In genomic region chr10:93893646-93894515, GRCh38 we compare ENCODE assay signal across 8 cellular contexts. TPM values are rescaled to one million over a fixed set of nuclear protein-coding genes. Genes with fewer than 3 reads are reported as not detected.
DNase-seq lines count a peak whose midpoint lies in the region; ATAC-seq and TF ChIP-seq lines count a peak whose summit lies in the region.

Gene SLC35G1, plus strand, starts transcription at chr10:93893978. Its CDS starts 56 bp downstream, at chr10:93894034.

- TF ChIP-seq CTCF in ovary (IDR thresholded peaks at IDR 0.05): no peak
- no peak for TF ChIP-seq CTCF in tibial artery (IDR thresholded peaks at IDR 0.05)

- no peak for TF ChIP-seq EP300 in ovary (IDR thresholded peaks at IDR 0.05)

- H3K27ac Mint-ChIP-seq in activated naive CD4-positive, alpha-beta T cell treated with anti-CD3 and anti-CD28 coated beads for 36 hours: peak within 1 kb of the TSS; percentile 37

- H3K27me3 Mint-ChIP-seq in activated naive CD4-positive, alpha-beta T cell treated with anti-CD3 and anti-CD28 coated beads for 36 hours (ENCODE audit: low read depth): no peaks in the 10 kb centered on the region

- H3K27me3 ChIP-seq in ovary (no peaks in the 10 kb centered on the region), tibial artery (no peaks in the 10 kb centered on the region)

- H3K9me3 ChIP-seq in ovary (no peaks in the 10 kb centered on the region), tibial artery (no peaks in the 10 kb centered on the region)

- CTCF ChIA-PET in activated naive CD4-positive, alpha-beta T cell treated with anti-CD3 and anti-CD28 coated beads for 36 hours (lab: Charles Lee): interaction anchor here (0.5 to 0.7 kb wide), 4 partner anchors 23 to 550 kb away, joined by 3 to 4 read pairs (median 3); no protein-coding TSS in a partner anchor

- intact Hi-C loops in activated naive CD4-positive, alpha-beta T cell treated with anti-CD3 and anti-CD28 coated beads for 36 hours (cut with micrococcal nuclease): loop anchor here (1.0 to 5.0 kb wide), 4 partner anchors 78 to 902 kb away; partner anchors contain the start of genes CEP55 and NOC3L
- intact Hi-C loops in head of caudate nucleus (cut with DNase I) (no loop called here), ovary (cut with DNase I) (no loop called here), tibial artery (cut with DNase I; ENCODE audit: low total_unique reads) (no loop called here)

- H3K27ac ChIP-seq in ovary (no peak within 1 kb of the TSS), tibial artery (peak within 1 kb of the TSS; percentile 39 to 61)

- peak; percentile 86 for ATAC-seq in GM21723 (IDR thresholded peaks at IDR 0.05; ENCODE audit: unreplicated experiment)

- no peaks in the 10 kb centered on the region for H3K9me3 Mint-ChIP-seq in activated naive CD4-positive, alpha-beta T cell treated with anti-CD3 and anti-CD28 coated beads for 36 hours

- H3K36me3 ChIP-seq in ovary: no peaks in the 10 kb centered on the region
- H3K36me3 ChIP-seq in tibial artery: no peaks in the 10 kb centered on the region

- H3K4me1 ChIP-seq in ovary (ENCODE audit: insufficient read depth) (peaks cover 3% of the 10 kb centered on the region), tibial artery (peaks cover 0 to 16% (median 7%) of the 10 kb centered on the region in 4 donors)

- peaks cover 8% of the 10 kb centered on the region for H3K36me3 Mint-ChIP-seq in activated naive CD4-positive, alpha-beta T cell treated with anti-CD3 and anti-CD28 coated beads for 36 hours (ENCODE audit: low read depth)

- peak within 1 kb of the TSS; percentile 82 for H3K4me3 Mint-ChIP-seq in activated naive CD4-positive, alpha-beta T cell treated with anti-CD3 and anti-CD28 coated beads for 36 hours

- in situ Hi-C loops in SK-MEL-5 (cut with HindIII; ENCODE audit: low pct_unique_long_range_greater_than_20kb, low sequenced_read_pairs): no loop called here

- H3K4me1 Mint-ChIP-seq in activated naive CD4-positive, alpha-beta T cell treated with anti-CD3 and anti-CD28 coated beads for 36 hours (ENCODE audit: low read depth): peaks cover 37% of the 10 kb centered on the region

- H3K4me3 ChIP-seq in Jurkat, Clone E6-1 (ENCODE audit: low read length): peak within 1 kb of the TSS; percentile 83
- peak within 1 kb of the TSS; percentile 90 for H3K4me3 ChIP-seq in ovary
- peak within 1 kb of the TSS; percentile 64 to 80 for H3K4me3 ChIP-seq in tibial artery

- WGBS in ovary, 3 donors: 0% methylated on average over 40 to 82 of the region's 82 CpGs

- DNase-seq in EL: peak; percentile 73
- peak; percentile 64 for DNase-seq in Jurkat, Clone E6-1 (ENCODE audit: low read depth, low spot score)
- DNase-seq in SK-MEL-5 (ENCODE audit: low read depth, low spot score): peak; percentile 66
- peak; percentile 71 for DNase-seq in activated naive CD4-positive, alpha-beta T cell treated with anti-CD3 and anti-CD28 coated beads for 36 hours
- peak; percentile 8 to 83 (median 68) for DNase-seq in head of caudate nucleus
- peak; percentile 49 to 80 (median 67) for DNase-seq in ovary
- DNase-seq in tibial artery: peak; percentile 22 to 72

- TF ChIP-seq POLR2A in ovary (IDR thresholded peaks at IDR 0.05): no peak

RNA-seq across cellular contexts. Expression of gene SLC35G1, which starts in this region (rescaled TPM):
- 5.9 TPM for polyA plus RNA-seq in Jurkat, Clone E6-1 (2012; ENCODE audit: insufficient read depth, insufficient read length)
- 9.7 and 10.9 TPM in 2 replicates for total RNA-seq in SK-MEL-5 (2014; rRNA removed; shearing (Covaris generic))
- polyA plus RNA-seq in SK-MEL-5 (2015; cell fraction: cytosol; rRNA removed): 18.4 and 22.3 TPM in 2 replicates
- polyA plus RNA-seq in SK-MEL-5 (2015; cell fraction: nucleus; rRNA removed): 14.1 and 20.4 TPM in 2 replicates
- 1 to 10 TPM; 3.8 to 4.1 TPM for total RNA-seq in activated naive CD4-positive, alpha-beta T cell treated with anti-CD3 and anti-CD28 coated beads for 36 hours
- total RNA-seq in ovary: 10 to 100 TPM in 1 of 7 donors, 1 to 10 TPM in 6; 2.7 to 11.1 (median 8.4) TPM
- polyA plus RNA-seq in ovary: 1 to 10 TPM; 5.7 to 6.6 TPM

Comparison
In these comparisons a context has a peak if more than half of its experiments do, and no peak if none do; other contexts are left out.
1. H3K27ac ChIP-seq: peak in tibial artery (2 of 2); none in ovary (0 of 2).
2. Peak in every context shown above with its lines, with median percentiles within 50 percentile points of each other: DNase-seq and H3K4me3 ChIP-seq.